ENCODE assay signal across 7 cellular contexts in genomic region chr2:199414465-199414864, GRCh38.
"Had no signal": no experiment of that assay in that cellular context is flagged by ENCODE, and none has a peak within 500 bp of the region (broad histone marks: within the 10 kb centered on the region; RNA-seq: fewer than 3 reads in every experiment).

No MANE protein-coding gene starts in this region.

- DNase-seq: GOT3, H9, HFFc6, IMR-90, KG1 had no signal

- H3K4me3 Mint-ChIP-seq: H9, HFFc6 had no signal

- H3K9me3 Mint-ChIP-seq: H9, HFFc6 had no signal

- ATAC-seq: HCT116, K562 had no signal

- H3K4me3 ChIP-seq: K562 had no signal

- H3K27ac Mint-ChIP-seq: H9, HFFc6 had no signal
